In genomic region chr3:38136272-38136806, GRCh38 we compare ENCODE assay signal across 8 cellular contexts. TPM values are rescaled to one million over a fixed set of nuclear protein-coding genes. Genes with fewer than 3 reads are reported as not detected.
DNase-seq lines count a peak whose midpoint lies in the region; ATAC-seq, FAIRE-seq and TF ChIP-seq lines count a peak whose summit lies in the region.

No MANE protein-coding gene starts in this region.

- no peak for TF ChIP-seq RAD21 in Ishikawa (IDR thresholded peaks at IDR 0.05; ENCODE audit: low read depth)

- TF ChIP-seq EP300 in Ishikawa (IDR thresholded peaks at IDR 0.05; ENCODE audit: borderline replicate concordance): no peak

- peaks cover 12% of the 10 kb centered on the region for H3K36me3 Mint-ChIP-seq in astrocyte (ENCODE audit: low read depth, unreplicated experiment)

- H3K4me3 Mint-ChIP-seq in astrocyte (ENCODE audit: unreplicated experiment): peak overlapping the region; percentile 93

- H3K4me1 Mint-ChIP-seq in astrocyte (ENCODE audit: low read depth, unreplicated experiment): peaks cover 37% of the 10 kb centered on the region

- H3K36me3 ChIP-seq in DND-41 (ENCODE audit: insufficient read depth, low read length) (peaks cover 58% of the 10 kb centered on the region), astrocyte (ENCODE audit: insufficient read depth, low read length) (no peaks in the 10 kb centered on the region), subcutaneous abdominal adipose tissue (ENCODE audit: control insufficient read depth in 5 of 5, insufficient read depth in 5 of 5, low read length in 5 of 5) (peaks cover 0 to 47% (median 39%) of the 10 kb centered on the region in 5 donors)

- H3K4me3 ChIP-seq in DND-41 (ENCODE audit: low read depth in 1 of 2, low read length in 2 of 2) (peak overlapping the region; percentile 87 to 92), astrocyte (ENCODE audit: insufficient read depth, low read depth, low read length) (peak overlapping the region; percentile 97), subcutaneous abdominal adipose tissue (ENCODE audit: low read depth in 1 of 5, low read length in 5 of 5) (peak overlapping the region; percentile 84 to 94 (median 91))

- DNase-seq in DND-41 (no peak), astrocyte (ENCODE audit: low read depth) (no peak), kidney tubule cell (ENCODE audit: low spot score) (peak; percentile 35), retina (no peak), middle frontal gyrus (ENCODE audit: extremely low spot score, low spot score) (no peak), DMS79 (lab: John Stamatoyannopoulos, UW) (no peak)

- TF ChIP-seq CTCF in DND-41 (IDR thresholded peaks at IDR 0.05; ENCODE audit: borderline replicate concordance, extremely low read depth, low read length, poor library complexity, severe bottlenecking) (no peak), astrocyte (IDR thresholded peaks at IDR 0.05; ENCODE audit: insufficient read depth, low read depth, low read length) (no peak)

- no peak for FAIRE-seq in astrocyte (lab: Jason Lieb, UNC)

- H3K27ac ChIP-seq in DND-41 (ENCODE audit: low read length) (peak overlapping the region; percentile 83), astrocyte (ENCODE audit: low read depth, low read length) (peak overlapping the region; percentile 51), subcutaneous abdominal adipose tissue (ENCODE audit: low read depth, low read length) (peak overlapping the region; percentile 98)

- H3K4me1 ChIP-seq in DND-41 (ENCODE audit: insufficient read depth, low read length) (peaks cover 45% of the 10 kb centered on the region), astrocyte (ENCODE audit: insufficient read depth, low read length) (peaks cover 18% of the 10 kb centered on the region), subcutaneous abdominal adipose tissue (ENCODE audit: control insufficient read depth in 5 of 5, insufficient read depth in 5 of 5, low read length in 5 of 5) (peaks cover 16 to 79% (median 63%) of the 10 kb centered on the region in 5 donors)

- H3K9ac ChIP-seq in DND-41 (ENCODE audit: low read depth, low read length) (peak overlapping the region; percentile 96), astrocyte (ENCODE audit: low read length) (peak overlapping the region; percentile 85), subcutaneous abdominal adipose tissue (ENCODE audit: low read length in 5 of 5) (peak overlapping the region; percentile 68 to 93 (median 89))

- H3K27me3 Mint-ChIP-seq in astrocyte (ENCODE audit: low read depth, unreplicated experiment): no peaks in the 10 kb centered on the region

- peak overlapping the region; percentile 75 for H3K27ac Mint-ChIP-seq in astrocyte (ENCODE audit: unreplicated experiment)

- H2AFZ ChIP-seq in DND-41 (ENCODE audit: low read depth, low read length) (peak overlapping the region; percentile 84), astrocyte (ENCODE audit: low read depth, low read length) (peak overlapping the region; percentile 91)

- H4K20me1 ChIP-seq in DND-41 (ENCODE audit: insufficient read depth, low read length): peaks cover 3% of the 10 kb centered on the region; the same call in 1 of the 2 replicates
- peaks cover 39% of the 10 kb centered on the region for H4K20me1 ChIP-seq in astrocyte (ENCODE audit: insufficient read depth, low read length)

- ATAC-seq in DND-41 (ENCODE audit: insufficient read depth, low read depth): no peak

- H3K9me3 Mint-ChIP-seq in astrocyte (ENCODE audit: unreplicated experiment): no peaks in the 10 kb centered on the region

- H3K4me2 ChIP-seq in DND-41 (ENCODE audit: insufficient read depth, low read length) (peak overlapping the region; percentile 97), astrocyte (ENCODE audit: low read length) (peak overlapping the region; percentile 92)

- H3K27me3 ChIP-seq in DND-41 (ENCODE audit: insufficient read depth, low read length, poor library complexity) (no peaks in the 10 kb centered on the region), astrocyte (ENCODE audit: insufficient read depth, low read length) (no peaks in the 10 kb centered on the region), subcutaneous abdominal adipose tissue (ENCODE audit: control insufficient read depth in 5 of 5, insufficient read depth in 4 of 5, low read length in 5 of 5) (peaks cover 0 to 3% (median 0%) of the 10 kb centered on the region in 5 donors)

- H3K9me3 ChIP-seq in DND-41 (ENCODE audit: insufficient read depth, low read length, severe bottlenecking) (no peaks in the 10 kb centered on the region), astrocyte (ENCODE audit: insufficient read depth, low read depth, low read length) (no peaks in the 10 kb centered on the region), subcutaneous abdominal adipose tissue (ENCODE audit: control insufficient read depth in 5 of 5, low read length in 5 of 5) (no peaks in the 10 kb centered on the region)

- H3K79me2 ChIP-seq in DND-41 (ENCODE audit: insufficient read depth, low read length) (peaks cover 44% of the 10 kb centered on the region), astrocyte (ENCODE audit: insufficient read depth, low read length) (peaks cover 38% of the 10 kb centered on the region)

TF ChIP-seq in Ishikawa, 13 proteins besides CTCF, POLR2A, EP300 and RAD21:
- TF ChIP-seq, protein P1, sequence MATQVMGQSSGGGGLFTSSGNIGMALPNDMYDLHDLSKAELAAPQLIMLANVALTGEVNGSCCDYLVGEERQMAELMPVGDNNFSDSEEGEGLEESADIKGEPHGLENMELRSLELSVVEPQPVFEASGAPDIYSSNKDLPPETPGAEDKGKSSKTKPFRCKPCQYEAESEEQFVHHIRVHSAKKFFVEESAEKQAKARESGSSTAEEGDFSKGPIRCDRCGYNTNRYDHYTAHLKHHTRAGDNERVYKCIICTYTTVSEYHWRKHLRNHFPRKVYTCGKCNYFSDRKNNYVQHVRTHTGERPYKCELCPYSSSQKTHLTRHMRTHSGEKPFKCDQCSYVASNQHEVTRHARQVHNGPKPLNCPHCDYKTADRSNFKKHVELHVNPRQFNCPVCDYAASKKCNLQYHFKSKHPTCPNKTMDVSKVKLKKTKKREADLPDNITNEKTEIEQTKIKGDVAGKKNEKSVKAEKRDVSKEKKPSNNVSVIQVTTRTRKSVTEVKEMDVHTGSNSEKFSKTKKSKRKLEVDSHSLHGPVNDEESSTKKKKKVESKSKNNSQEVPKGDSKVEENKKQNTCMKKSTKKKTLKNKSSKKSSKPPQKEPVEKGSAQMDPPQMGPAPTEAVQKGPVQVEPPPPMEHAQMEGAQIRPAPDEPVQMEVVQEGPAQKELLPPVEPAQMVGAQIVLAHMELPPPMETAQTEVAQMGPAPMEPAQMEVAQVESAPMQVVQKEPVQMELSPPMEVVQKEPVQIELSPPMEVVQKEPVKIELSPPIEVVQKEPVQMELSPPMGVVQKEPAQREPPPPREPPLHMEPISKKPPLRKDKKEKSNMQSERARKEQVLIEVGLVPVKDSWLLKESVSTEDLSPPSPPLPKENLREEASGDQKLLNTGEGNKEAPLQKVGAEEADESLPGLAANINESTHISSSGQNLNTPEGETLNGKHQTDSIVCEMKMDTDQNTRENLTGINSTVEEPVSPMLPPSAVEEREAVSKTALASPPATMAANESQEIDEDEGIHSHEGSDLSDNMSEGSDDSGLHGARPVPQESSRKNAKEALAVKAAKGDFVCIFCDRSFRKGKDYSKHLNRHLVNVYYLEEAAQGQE (IDR thresholded peaks at IDR 0.05; ENCODE audit: low read depth): no peak
- 0 out of 2 replicates have a peak, but pooled peaks have one; percentile 22 for TF ChIP-seq ZBTB7A (IDR thresholded peaks at IDR 0.05; ENCODE audit: low read depth)
- no peak for TF ChIP-seq TAF1 (IDR thresholded peaks at IDR 0.05; ENCODE audit: low read depth)
- TF ChIP-seq TCF12 (IDR thresholded peaks at IDR 0.05; ENCODE audit: low read depth): no peak
- no peak for TF ChIP-seq CEBPB (IDR thresholded peaks at IDR 0.05)
- no peak for TF ChIP-seq YY1 (IDR thresholded peaks at IDR 0.05; ENCODE audit: low read depth)
- TF ChIP-seq, protein P2, sequence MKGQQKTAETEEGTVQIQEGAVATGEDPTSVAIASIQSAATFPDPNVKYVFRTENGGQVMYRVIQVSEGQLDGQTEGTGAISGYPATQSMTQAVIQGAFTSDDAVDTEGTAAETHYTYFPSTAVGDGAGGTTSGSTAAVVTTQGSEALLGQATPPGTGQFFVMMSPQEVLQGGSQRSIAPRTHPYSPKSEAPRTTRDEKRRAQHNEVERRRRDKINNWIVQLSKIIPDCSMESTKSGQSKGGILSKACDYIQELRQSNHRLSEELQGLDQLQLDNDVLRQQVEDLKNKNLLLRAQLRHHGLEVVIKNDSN (IDR thresholded peaks at IDR 0.05): no peak

RNA-seq across cellular contexts. Expression of gene ACAA1, which starts 0.6 kb away (rescaled TPM):
- total RNA-seq in astrocyte: 67.0 and 69.4 TPM in 2 replicates

RNA-seq across cellular contexts. Expression of gene MYD88, which starts 2.1 kb away (rescaled TPM):
- 50.6 and 55.8 TPM in 2 replicates for total RNA-seq in astrocyte

RNA-seq across cellular contexts. Expression of gene OXSR1, which starts 29.0 kb away (rescaled TPM):
- total RNA-seq in astrocyte: 78.2 and 83.1 TPM in 2 replicates
